Comparison of ENCODE assay signal across 26 cellular contexts in the genomic region with DNA sequence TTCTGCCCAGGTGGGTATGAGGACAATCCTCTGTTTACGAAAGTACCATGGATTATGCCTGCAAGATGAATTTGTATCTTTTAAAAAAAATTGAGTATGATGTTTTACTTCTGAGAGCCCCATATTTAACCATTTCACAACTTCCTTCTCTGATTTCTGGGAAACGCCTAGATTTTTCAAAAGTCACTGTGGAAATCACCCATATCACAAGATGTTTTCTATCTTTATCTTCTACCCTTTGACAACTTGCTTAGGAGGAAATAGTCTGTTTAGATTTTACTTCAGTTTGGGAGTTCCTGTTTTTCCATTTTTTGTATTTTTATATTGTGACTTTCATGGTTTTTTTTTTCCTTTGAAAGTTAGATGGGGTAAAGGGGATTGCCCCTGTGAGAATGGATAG. TPM values are rescaled to one million over a fixed set of nuclear protein-coding genes. Genes with fewer than 3 reads are reported as not detected.
DNase-seq lines count a peak whose midpoint lies in the region; ATAC-seq and TF ChIP-seq lines count a peak whose summit lies in the region.
"Had no signal": no experiment of that assay in that cellular context is flagged by ENCODE, and none has a peak within 500 bp of the region (broad histone marks: within the 10 kb centered on the region; RNA-seq: fewer than 3 reads in every experiment).

No MANE protein-coding gene starts in this region.

- H3K27ac Mint-ChIP-seq in natural killer cell treated with Interleukin-12 subunit alpha and Interleukin-12 subunit beta and Interleukin-15 and Interleukin-18, amount 100 ng/mL, for 72 hours: peak overlapping the region; percentile 15 to 81
- no peak overlapping the region for H3K27ac Mint-ChIP-seq in natural killer cell
- peak overlapping the region; percentile 84 for H3K27ac Mint-ChIP-seq in activated T-helper 17 cell treated with anti-CD3 and anti-CD28 coated beads, Interleukin-2, amount 50 U/mL, for 72 hours
- H3K27ac Mint-ChIP-seq: CD8-positive, alpha-beta T cell; endodermal cell; stimulated activated memory B cell treated with anti-CD40 and anti-IgM and Interleukin-4, amounts not matched to agents 10 μg/mL and 1 μg/mL and 100 μg/mL, for 72 hours had no signal

- peak overlapping the region; percentile 22 for H3K4me3 Mint-ChIP-seq in natural killer cell treated with Interleukin-12 subunit alpha and Interleukin-12 subunit beta and Interleukin-15 and Interleukin-18, amount 100 ng/mL, for 72 hours
- H3K4me3 Mint-ChIP-seq in natural killer cell: no peak overlapping the region
- H3K4me3 Mint-ChIP-seq in activated T-helper 17 cell treated with anti-CD3 and anti-CD28 coated beads, Interleukin-2, amount 50 U/mL, for 72 hours: peak overlapping the region; percentile 77
- H3K4me3 Mint-ChIP-seq: CD8-positive, alpha-beta T cell; endodermal cell; stimulated activated memory B cell treated with anti-CD40 and anti-IgM and Interleukin-4, amounts not matched to agents 10 μg/mL and 1 μg/mL and 100 μg/mL, for 72 hours had no signal

- H3K27me3 Mint-ChIP-seq in natural killer cell treated with Interleukin-12 subunit alpha and Interleukin-12 subunit beta and Interleukin-15 and Interleukin-18, amount 100 ng/mL, for 72 hours: no peaks in the 10 kb centered on the region
- H3K27me3 Mint-ChIP-seq in natural killer cell (ENCODE audit: low read depth in 2 of 2): no peaks in the 10 kb centered on the region
- H3K27me3 Mint-ChIP-seq in activated T-helper 17 cell treated with anti-CD3 and anti-CD28 coated beads, Interleukin-2, amount 50 U/mL, for 72 hours: no peaks in the 10 kb centered on the region
- H3K27me3 Mint-ChIP-seq: stimulated activated memory B cell treated with anti-CD40 and anti-IgM and Interleukin-4, amounts not matched to agents 10 μg/mL and 1 μg/mL and 100 μg/mL, for 72 hours had no signal

- peak in 1 of 2 donors; percentile 33 for ATAC-seq in natural killer cell treated with Interleukin-12 subunit alpha and Interleukin-12 subunit beta and Interleukin-15 and Interleukin-18, amount 100 ng/mL, for 72 hours
- ATAC-seq in natural killer cell (no peak), HG02938 (IDR thresholded peaks at IDR 0.05; ENCODE audit: unreplicated experiment) (no peak)
- no peak for ATAC-seq in activated T-helper 17 cell treated with anti-CD3 and anti-CD28 coated beads, Interleukin-2, amount 50 U/mL, for 72 hours (replicated peaks)
- ATAC-seq: CD8-positive, alpha-beta T cell; left lobe of liver; stimulated activated memory B cell treated with anti-CD40 and anti-IgM and Interleukin-4, amounts not matched to agents 10 μg/mL and 1 μg/mL and 100 μg/mL, for 72 hours had no signal

- TF ChIP-seq CTCF in natural killer cell (IDR thresholded peaks at IDR 0.05): no peak

- H3K9me3 Mint-ChIP-seq in natural killer cell treated with Interleukin-12 subunit alpha and Interleukin-12 subunit beta and Interleukin-15 and Interleukin-18, amount 100 ng/mL, for 72 hours: no peaks in the 10 kb centered on the region
- no peaks in the 10 kb centered on the region for H3K9me3 Mint-ChIP-seq in natural killer cell
- H3K9me3 Mint-ChIP-seq in activated T-helper 17 cell treated with anti-CD3 and anti-CD28 coated beads, Interleukin-2, amount 50 U/mL, for 72 hours: no peaks in the 10 kb centered on the region
- H3K9me3 Mint-ChIP-seq: CD8-positive, alpha-beta T cell; endodermal cell; stimulated activated memory B cell treated with anti-CD40 and anti-IgM and Interleukin-4, amounts not matched to agents 10 μg/mL and 1 μg/mL and 100 μg/mL, for 72 hours had no signal

- intact Hi-C loops in natural killer cell (cut with micrococcal nuclease): no loop called here

- no peaks in the 10 kb centered on the region for H3K36me3 Mint-ChIP-seq in natural killer cell treated with Interleukin-12 subunit alpha and Interleukin-12 subunit beta and Interleukin-15 and Interleukin-18, amount 100 ng/mL, for 72 hours
- no peaks in the 10 kb centered on the region for H3K36me3 Mint-ChIP-seq in natural killer cell
- H3K36me3 Mint-ChIP-seq in activated T-helper 17 cell treated with anti-CD3 and anti-CD28 coated beads, Interleukin-2, amount 50 U/mL, for 72 hours (ENCODE audit: low read depth): no peaks in the 10 kb centered on the region
- H3K36me3 Mint-ChIP-seq: CD8-positive, alpha-beta T cell; stimulated activated memory B cell treated with anti-CD40 and anti-IgM and Interleukin-4, amounts not matched to agents 10 μg/mL and 1 μg/mL and 100 μg/mL, for 72 hours had no signal

- peak; percentile 8 for DNase-seq in SIG-M5 treated with dmso at 0.1 percent for 504 hours (lab: John Stamatoyannopoulos, UW; ENCODE audit: unreplicated experiment)
- no peak for DNase-seq in SIG-M5 (lab: John Stamatoyannopoulos, UW)
- no peak for DNase-seq in natural killer cell treated with Interleukin-12 subunit alpha and Interleukin-12 subunit beta and Interleukin-15 and Interleukin-18, amount 100 ng/mL, for 72 hours (ENCODE audit: low spot score)
- no peak for DNase-seq in natural killer cell
- no peak for DNase-seq in AML-193 (lab: John Stamatoyannopoulos, UW)
- DNase-seq in NCI-H187 treated with DMSO at 0.1 percent for 48 hours (lab: John Stamatoyannopoulos, UW): no peak
- DNase-seq: activated CD4-positive, alpha-beta T cell treated with anti-CD3 and anti-CD28 coated beads for 4 hours; activated effector memory CD4-positive, alpha-beta T cell treated with Interleukin-2 at 50 U/mL for 16 hours; amygdala; brain microvascular endothelial cell; CD8-positive, alpha-beta T cell; cerebellar nuclear complex; dermis blood vessel endothelial cell; endodermal cell; Karpas-422; mesenchymal stem cell; NCI-H1436 treated with DMSO at 0.1 percent for 48 hours; NCI-H446 treated with DMSO at 0.1 percent for 48 hours; NCI-H774; retina had no signal

- peaks cover 5 to 7% of the 10 kb centered on the region in 2 donors for H3K4me1 Mint-ChIP-seq in natural killer cell treated with Interleukin-12 subunit alpha and Interleukin-12 subunit beta and Interleukin-15 and Interleukin-18, amount 100 ng/mL, for 72 hours (ENCODE audit: low read depth in 2 of 2)
- no peaks in the 10 kb centered on the region for H3K4me1 Mint-ChIP-seq in natural killer cell
- H3K4me1 Mint-ChIP-seq in activated T-helper 17 cell treated with anti-CD3 and anti-CD28 coated beads, Interleukin-2, amount 50 U/mL, for 72 hours: peaks cover 18% of the 10 kb centered on the region
- H3K4me1 Mint-ChIP-seq: endodermal cell; stimulated activated memory B cell treated with anti-CD40 and anti-IgM and Interleukin-4, amounts not matched to agents 10 μg/mL and 1 μg/mL and 100 μg/mL, for 72 hours had no signal

RNA-seq across cellular contexts. Expression of gene ICOS, which starts 53.0 kb away (rescaled TPM):
- 10 to 100 TPM; 68.8 to 93.6 TPM for total RNA-seq in natural killer cell treated with Interleukin-12 subunit alpha and Interleukin-12 subunit beta and Interleukin-15 and Interleukin-18, amount 100 ng/mL, for 72 hours
- total RNA-seq in natural killer cell: 1 to 10 TPM in 2 of 3 donors, under 1 TPM in 1; 0.35 to 4.2 (median 1.7) TPM
- 100 to 1,000 TPM; 146 to 194 TPM for total RNA-seq in activated T-helper 17 cell treated with anti-CD3 and anti-CD28 coated beads, Interleukin-2, amount 50 U/mL, for 72 hours
- total RNA-seq: A172, dermis blood vessel endothelial cell, endodermal cell, RPMI7951 had no signal

Comparison
In these comparisons a context has a peak if more than half of its experiments do, and no peak if none do; other contexts are left out.
1. H3K27ac Mint-ChIP-seq: peak in natural killer cell treated with Interleukin-12 subunit alpha and Interleukin-12 subunit beta and Interleukin-15 and Interleukin-18, amount 100 ng/mL, for 72 hours (2 of 2) and activated T-helper 17 cell treated with anti-CD3 and anti-CD28 coated beads, Interleukin-2, amount 50 U/mL, for 72 hours (single experiment); none in natural killer cell (0 of 2).
2. RNA of gene ICOS, which starts 53.0 kb away (total RNA-seq): 146 to 194 TPM in activated T-helper 17 cell treated with anti-CD3 and anti-CD28 coated beads, Interleukin-2, amount 50 U/mL, for 72 hours and 68.8 to 93.6 TPM in natural killer cell treated with Interleukin-12 subunit alpha and Interleukin-12 subunit beta and Interleukin-15 and Interleukin-18, amount 100 ng/mL, for 72 hours; 0.35 to 4.2 TPM in natural killer cell; every median in the first group is over 10 times any median in the second.